Comparison of ENCODE assay signal across 8 cellular contexts in the genomic region with DNA sequence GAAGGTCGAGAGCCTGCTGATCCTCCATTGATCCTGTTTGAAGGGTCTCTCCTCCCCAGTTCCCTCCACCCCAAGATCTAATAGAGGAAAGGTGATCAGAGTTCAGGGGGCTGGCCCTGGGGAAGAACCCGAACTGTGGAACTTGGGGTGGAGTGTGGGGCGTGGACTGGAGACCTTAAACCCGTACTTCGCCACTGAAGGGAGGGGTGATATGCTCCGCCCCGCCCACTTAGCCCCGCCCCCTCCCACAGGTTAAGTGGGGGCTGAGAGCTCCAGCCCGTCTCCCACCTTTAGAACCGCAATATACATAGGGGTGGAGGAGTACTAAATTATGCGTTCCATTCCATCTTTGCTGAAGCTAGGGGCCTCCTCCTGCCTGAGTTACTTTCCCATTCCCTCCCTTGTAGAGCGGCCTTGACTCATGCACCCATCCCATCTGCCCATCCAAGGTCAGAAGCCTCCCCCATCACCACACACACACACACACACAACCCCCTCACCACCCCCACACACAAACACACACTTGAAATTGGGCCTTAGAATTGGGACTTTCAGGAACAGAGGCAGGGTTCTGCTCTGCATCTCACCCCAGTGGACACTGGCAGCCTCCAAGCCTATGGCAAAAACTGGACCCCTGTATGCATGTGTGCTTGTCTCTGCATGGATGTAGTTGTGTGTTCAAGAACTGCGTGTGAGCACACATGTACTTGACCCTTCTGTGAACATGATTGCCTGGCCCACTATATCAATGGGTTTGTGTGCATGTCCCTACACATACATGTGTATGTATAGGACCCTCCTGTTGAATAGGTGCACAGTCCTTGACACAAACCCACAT. TPM values are rescaled to one million over a fixed set of nuclear protein-coding genes. Genes with fewer than 3 reads are reported as not detected.
DNase-seq lines count a peak whose midpoint lies in the region; ATAC-seq and TF ChIP-seq lines count a peak whose summit lies in the region.

No MANE protein-coding gene starts in this region.

- no peaks in the 10 kb centered on the region for H3K9me3 Mint-ChIP-seq in CD4-positive, CD25-positive, alpha-beta regulatory T cell

- no peak for ATAC-seq in CD4-positive, CD25-positive, alpha-beta regulatory T cell (ENCODE audit: low read depth in 2 of 2)
- ATAC-seq in lower lobe of right lung (peak; percentile 63 to 76), HG03108 (IDR thresholded peaks at IDR 0.05; ENCODE audit: unreplicated experiment) (no peak)

- intact Hi-C loops in lower lobe of right lung (cut with DNase I) (no loop called here), testis (cut with DNase I; ENCODE audit: low total_unique reads) (no loop called here)

- 22 to 24% methylated on average over 13 of the region's 13 CpGs for WGBS in testis, 2 donors

- no peaks in the 10 kb centered on the region for H3K36me3 ChIP-seq in CD4-positive, CD25-positive, alpha-beta regulatory T cell (ENCODE audit: control insufficient read depth, insufficient read depth, low read length)
- H3K36me3 ChIP-seq in OCI-LY3 (replicated peaks; ENCODE audit: low read depth, low read length) (no peaks in the 10 kb centered on the region), lower lobe of right lung (peaks cover 5% of the 10 kb centered on the region), testis (ENCODE audit: low read depth, missing control alignments) (no peaks in the 10 kb centered on the region)

- peaks cover 13% of the 10 kb centered on the region for H3K4me1 ChIP-seq in CD4-positive, CD25-positive, alpha-beta regulatory T cell (ENCODE audit: control insufficient read depth, insufficient read depth, low read length, poor library complexity, severe bottlenecking)
- peaks cover 7% of the 10 kb centered on the region; the same call in 1 of the 2 replicates for H3K4me1 ChIP-seq in OCI-LY3 (ENCODE audit: low read length)
- peaks cover 17% of the 10 kb centered on the region for H3K4me1 ChIP-seq in lower lobe of right lung
- peaks cover 21% of the 10 kb centered on the region for H3K4me1 ChIP-seq in testis

- no peak for TF ChIP-seq POLR2A in testis (IDR thresholded peaks at IDR 0.05)

- peak overlapping the region; percentile 51; the same call in 1 of the 2 replicates for H3K9ac ChIP-seq in OCI-LY3 (ENCODE audit: low read length)

- H4K20me1 ChIP-seq in OCI-LY3 (ENCODE audit: insufficient read depth, low read length): no peaks in the 10 kb centered on the region

- no peak overlapping the region for H3K4me3 ChIP-seq in CD4-positive, CD25-positive, alpha-beta regulatory T cell (ENCODE audit: low read depth, low read length)
- H3K4me3 ChIP-seq in OCI-LY3 (ENCODE audit: low read length) (peak overlapping the region; percentile 85), cardiac fibroblast (replicated peaks in 1 of 2; ENCODE audit: low read depth in 2 of 2, low read length in 2 of 2) (peak overlapping the region; percentile 58 to 62), lower lobe of right lung (peak overlapping the region; percentile 72), testis (peak overlapping the region; percentile 52 to 63)

- peaks cover 13% of the 10 kb centered on the region for H3K27me3 Mint-ChIP-seq in CD4-positive, CD25-positive, alpha-beta regulatory T cell

- no peaks in the 10 kb centered on the region for H3K9me3 ChIP-seq in CD4-positive, CD25-positive, alpha-beta regulatory T cell (ENCODE audit: control insufficient read depth in 2 of 2, low read length in 2 of 2)
- H3K9me3 ChIP-seq in OCI-LY3 (ENCODE audit: insufficient read depth, low read length) (no peaks in the 10 kb centered on the region), lower lobe of right lung (no peaks in the 10 kb centered on the region), testis (no peaks in the 10 kb centered on the region)

- H3K4me1 Mint-ChIP-seq in CD4-positive, CD25-positive, alpha-beta regulatory T cell: peaks cover 0 to 23% (median 7%) of the 10 kb centered on the region in 4 donors

- H3K36me3 Mint-ChIP-seq in CD4-positive, CD25-positive, alpha-beta regulatory T cell: peaks cover 6% of the 10 kb centered on the region

- peak overlapping the region in 1 of 3 donors; percentile 16 for H3K27ac Mint-ChIP-seq in CD4-positive, CD25-positive, alpha-beta regulatory T cell

- H3K27me3 ChIP-seq in CD4-positive, CD25-positive, alpha-beta regulatory T cell (ENCODE audit: control insufficient read depth, insufficient read depth, low read length): no peaks in the 10 kb centered on the region
- H3K27me3 ChIP-seq in OCI-LY3 (ENCODE audit: low read depth, low read length) (no peaks in the 10 kb centered on the region), lower lobe of right lung (ENCODE audit: low read depth) (peaks cover 5% of the 10 kb centered on the region), testis (no peaks in the 10 kb centered on the region)

- DNase-seq in CD4-positive, CD25-positive, alpha-beta regulatory T cell: peak in 1 of 3 donors; percentile 17
- DNase-seq in cardiac fibroblast (ENCODE audit: low read depth in 2 of 2) (no peak), lower lobe of right lung (no peak), testis (peak; percentile 8), medulla oblongata (ENCODE audit: extremely low spot score) (no peak)
- no peak for DNase-seq in activated CD4-positive, CD25-positive, alpha-beta regulatory T cell (lab: John Stamatoyannopoulos, UW)

- H3K79me2 ChIP-seq in OCI-LY3 (ENCODE audit: low read length): no peaks in the 10 kb centered on the region

- peak overlapping the region; percentile 62 to 80 (median 66) for H3K4me3 Mint-ChIP-seq in CD4-positive, CD25-positive, alpha-beta regulatory T cell

- TF ChIP-seq CTCF in OCI-LY3 (IDR thresholded peaks at IDR 0.05; ENCODE audit: low read depth, low read length) (no peak), cardiac fibroblast (IDR thresholded peaks at IDR 0.05; ENCODE audit: low read depth, low read length) (no peak), lower lobe of right lung (IDR thresholded peaks at IDR 0.05) (no peak), testis (IDR thresholded peaks at IDR 0.05) (no peak)

- H3K27ac ChIP-seq in CD4-positive, CD25-positive, alpha-beta regulatory T cell (ENCODE audit: insufficient read depth, low read length, poor library complexity, severe bottlenecking): no peak overlapping the region
- no peak overlapping the region for H3K27ac ChIP-seq in OCI-LY3 (ENCODE audit: low read length)
- no peak overlapping the region for H3K27ac ChIP-seq in lower lobe of right lung
- no peak overlapping the region for H3K27ac ChIP-seq in testis

- peak overlapping the region; percentile 79 for H3K4me2 ChIP-seq in OCI-LY3 (ENCODE audit: low read length)

- H2AFZ ChIP-seq in OCI-LY3 (ENCODE audit: low read depth, low read length): no peak overlapping the region

RNA-seq across cellular contexts. Expression of gene SEMA4G, which starts 1.0 kb away (rescaled TPM):
- 1.1 TPM for total RNA-seq in CD4-positive, CD25-positive, alpha-beta regulatory T cell
- polyA plus RNA-seq in CD4-positive, CD25-positive, alpha-beta regulatory T cell: under 1 TPM in 1 of 4 donors, not detected in 3; 0.61 TPM
- total RNA-seq in lower lobe of right lung (5.1 TPM), testis (1 to 10 TPM; 4.8 to 7.2 TPM)
- polyA plus RNA-seq in testis (ENCODE audit: insufficient read depth, low read depth, low replicate concordance): 6.2 TPM

RNA-seq across cellular contexts. Expression of gene MRPL43, which starts 17.0 kb away (rescaled TPM):
- total RNA-seq in CD4-positive, CD25-positive, alpha-beta regulatory T cell: 40.2 TPM
- 100 to 1,000 TPM; 135 to 148 (median 137) TPM for polyA plus RNA-seq in CD4-positive, CD25-positive, alpha-beta regulatory T cell
- total RNA-seq in lower lobe of right lung (59.7 TPM), testis (100 to 1,000 TPM; 123 to 124 TPM)
- polyA plus RNA-seq in testis (ENCODE audit: insufficient read depth, low read depth, low replicate concordance): 199 TPM

RNA-seq across cellular contexts. Expression of gene TWNK, which starts 17.0 kb away (rescaled TPM):
- total RNA-seq in CD4-positive, CD25-positive, alpha-beta regulatory T cell: 3.4 TPM
- polyA plus RNA-seq in CD4-positive, CD25-positive, alpha-beta regulatory T cell: 10 to 100 TPM in 1 of 4 donors, 1 to 10 TPM in 3; 3.8 to 12.8 (median 6.7) TPM
- total RNA-seq in lower lobe of right lung (5.8 TPM), testis (10 to 100 TPM; 24.4 to 31.1 TPM)
- 26.4 TPM for polyA plus RNA-seq in testis (ENCODE audit: insufficient read depth, low read depth, low replicate concordance)

RNA-seq across cellular contexts. Expression of gene LZTS2, which starts 29.3 kb away (rescaled TPM):
- total RNA-seq in CD4-positive, CD25-positive, alpha-beta regulatory T cell: 19.3 TPM
- polyA plus RNA-seq in CD4-positive, CD25-positive, alpha-beta regulatory T cell: 10 to 100 TPM; 11.0 to 16.4 (median 12.3) TPM
- total RNA-seq in lower lobe of right lung (52.6 TPM), testis (100 to 1,000 TPM; 133 to 158 TPM)
- 65.9 TPM for polyA plus RNA-seq in testis (ENCODE audit: insufficient read depth, low read depth, low replicate concordance)

RNA-seq across cellular contexts. Expression of gene SLF2, which starts 57.5 kb away (rescaled TPM):
- 23.2 TPM for total RNA-seq in CD4-positive, CD25-positive, alpha-beta regulatory T cell
- polyA plus RNA-seq in CD4-positive, CD25-positive, alpha-beta regulatory T cell: 10 to 100 TPM; 10.3 to 11.8 (median 10.6) TPM
- 34.4 TPM for total RNA-seq in lower lobe of right lung
- total RNA-seq in testis: 100 to 1,000 TPM; 150 to 171 TPM
- polyA plus RNA-seq in testis (ENCODE audit: insufficient read depth, low read depth, low replicate concordance): 42.6 TPM

Comparison
In these comparisons a context has a peak if more than half of its experiments do, and no peak if none do; other contexts are left out.
1. ATAC-seq: peak in lower lobe of right lung (2 of 2); none in CD4-positive, CD25-positive, alpha-beta regulatory T cell (0 of 2) and HG03108 (single experiment).